21 cellular contexts compared by ENCODE assay signal in genomic region chr11:12170501-12170900, GRCh38.
DNase-seq lines count a peak whose midpoint lies in the region; ATAC-seq, FAIRE-seq and TF ChIP-seq lines count a peak whose summit lies in the region.
"Had no signal": no experiment of that assay in that cellular context is flagged by ENCODE, and none has a peak within 500 bp of the region (broad histone marks: within the 10 kb centered on the region; RNA-seq: fewer than 3 reads in every experiment).

No MANE protein-coding gene starts in this region.

- H3K4me2 ChIP-seq in trophoblast cell (ENCODE audit: low read length), result no peak overlapping the region
- no peak overlapping the region for H3K4me2 ChIP-seq in HepG2 (ENCODE audit: low read depth, low read length)
- H3K4me2 ChIP-seq in neural progenitor cell, result no peak overlapping the region
- H3K4me2 ChIP-seq: PC-9 had no signal

- peak overlapping the region; percentile 29 for H4K91ac ChIP-seq in trophoblast cell (ENCODE audit: low read depth, low read length)

- peaks cover 3% of the 10 kb centered on the region for H3K4me1 Mint-ChIP-seq in neural progenitor cell

- H3K9me3 ChIP-seq in heart right ventricle, result peaks cover 0 to 4% (median 0%) of the 10 kb centered on the region in 11 donors
- H3K9me3 ChIP-seq in colonic mucosa, result no peaks in the 10 kb centered on the region
- H3K9me3 ChIP-seq in trophoblast cell (ENCODE audit: insufficient read depth, low read depth, low read length), result peaks cover 1% of the 10 kb centered on the region
- H3K9me3 ChIP-seq in HepG2 (ENCODE audit: low read length), result no peaks in the 10 kb centered on the region
- H3K9me3 ChIP-seq in neural progenitor cell (ENCODE audit: low read depth), result no peaks in the 10 kb centered on the region
- H3K9me3 ChIP-seq: adrenal gland, upper lobe of left lung had no signal

- no peak overlapping the region for H3K27ac Mint-ChIP-seq in neural progenitor cell
- H3K27ac Mint-ChIP-seq: activated CD4-positive, alpha-beta memory T cell treated with anti-CD3 and anti-CD28 coated beads, Interleukin-2, amount 10 ng/mL, durations not matched to agents 7 days and 5 days had no signal

- H4K8ac ChIP-seq in trophoblast cell (ENCODE audit: low read depth, low read length), result no peak overlapping the region

- H3K27me3 ChIP-seq in heart right ventricle (no peaks in the 10 kb centered on the region), colonic mucosa (no peaks in the 10 kb centered on the region), trophoblast cell (ENCODE audit: insufficient read depth, low read length) (no peaks in the 10 kb centered on the region), HepG2 (ENCODE audit: control insufficient read depth in 1 of 2, insufficient read depth in 2 of 2, low read length in 2 of 2) (no peaks in the 10 kb centered on the region), neural progenitor cell (no peaks in the 10 kb centered on the region)
- H3K27me3 ChIP-seq: adrenal gland, upper lobe of left lung had no signal

- H3K27ac ChIP-seq in heart right ventricle (peak overlapping the region in 7 of 10 donors; percentile 31 to 71 (median 53)), colonic mucosa (peak overlapping the region; percentile 63), trophoblast cell (ENCODE audit: low read depth, low read length) (peak overlapping the region; percentile 37), HepG2 (ENCODE audit: extremely low read length, insufficient read depth, low read length) (no peak overlapping the region), neural progenitor cell (no peak overlapping the region)
- H3K27ac ChIP-seq: upper lobe of left lung had no signal

- H3K9ac ChIP-seq in colonic mucosa (ENCODE audit: low read depth in 2 of 2, low read length in 2 of 2) (peak overlapping the region in 1 of 2 donors; percentile 30), trophoblast cell (ENCODE audit: low read length) (no peak overlapping the region), HepG2 (ENCODE audit: insufficient read depth, low read depth, low read length) (no peak overlapping the region), neural progenitor cell (no peak overlapping the region)

- intact Hi-C loops in heart right ventricle (cut with DNase I) (no loop called here), Right ventricle myocardium superior (cut with DNase I) (no loop called here), colonic mucosa (cut with DNase I) (no loop called here), HepG2 (cut with micrococcal nuclease; ENCODE audit: unreplicated experiment) (no loop called here)

- no TSS peak for BruUV-seq in HepG2 (replicated peaks; lab: Mats Ljungman, UMichigan)

- ATAC-seq in heart right ventricle (no peak), Right ventricle myocardium superior (ENCODE audit: poor library complexity) (no peak), HepG2 (no peak), GM21528 (IDR thresholded peaks at IDR 0.05; ENCODE audit: low FRiP score, unreplicated experiment) (no peak)

- peaks cover 34% of the 10 kb centered on the region for H3K79me1 ChIP-seq in trophoblast cell (ENCODE audit: low read length)

- H2BK12ac ChIP-seq in trophoblast cell (ENCODE audit: low read length), result peak overlapping the region; percentile 68

- no peak overlapping the region for H2BK5ac ChIP-seq in trophoblast cell (ENCODE audit: low read depth, low read length, poor library complexity)

- no peak overlapping the region for H2BK120ac ChIP-seq in trophoblast cell (ENCODE audit: insufficient read depth, low read length, poor library complexity)

- H3K4me3 ChIP-seq in heart right ventricle, result no peak overlapping the region
- no peak overlapping the region for H3K4me3 ChIP-seq in colonic mucosa
- H3K4me3 ChIP-seq in trophoblast cell (ENCODE audit: low read depth, low read length), result no peak overlapping the region
- H3K4me3 ChIP-seq in HepG2 (replicated peaks in 1 of 3; ENCODE audit: insufficient read depth in 1 of 3, low read depth in 2 of 3, low read length in 3 of 3), result no peak overlapping the region
- no peak overlapping the region for H3K4me3 ChIP-seq in neural progenitor cell
- H3K4me3 ChIP-seq: adrenal gland, PC-9, upper lobe of left lung had no signal

- peaks cover 3% of the 10 kb centered on the region for H3K79me2 ChIP-seq in trophoblast cell (ENCODE audit: control insufficient read depth, insufficient read depth, low read length, poor library complexity)
- H3K79me2 ChIP-seq in HepG2 (ENCODE audit: insufficient read depth, low read length), result no peaks in the 10 kb centered on the region
- no peaks in the 10 kb centered on the region for H3K79me2 ChIP-seq in neural progenitor cell (ENCODE audit: low read depth)

- H3K36me3 ChIP-seq in heart right ventricle (peaks cover 0 to 1% (median 0%) of the 10 kb centered on the region in 9 donors), colonic mucosa (no peaks in the 10 kb centered on the region), trophoblast cell (ENCODE audit: control insufficient read depth in 1 of 2, insufficient read depth in 2 of 2, low read length in 2 of 2) (peaks cover 3 to 5% of the 10 kb centered on the region in 2 experiments), HepG2 (replicated peaks in 1 of 2; ENCODE audit: control insufficient read depth in 1 of 2, insufficient read depth in 2 of 2, low read length in 2 of 2) (no peaks in the 10 kb centered on the region), neural progenitor cell (no peaks in the 10 kb centered on the region)
- H3K36me3 ChIP-seq: adrenal gland had no signal

- no peak overlapping the region for H3K4ac ChIP-seq in trophoblast cell (ENCODE audit: low read depth, low read length)

- H3K4me1 ChIP-seq in heart right ventricle, result peaks cover 11 to 77% (median 56%) of the 10 kb centered on the region in 9 donors
- H3K4me1 ChIP-seq in colonic mucosa, result peaks cover 18% of the 10 kb centered on the region
- H3K4me1 ChIP-seq in trophoblast cell (ENCODE audit: control insufficient read depth in 1 of 2, insufficient read depth in 2 of 2, low read length in 2 of 2), result peaks cover 13 to 22% of the 10 kb centered on the region in 2 experiments
- peaks cover 19% of the 10 kb centered on the region for H3K4me1 ChIP-seq in HepG2 (ENCODE audit: insufficient read depth, low read length)
- H3K4me1 ChIP-seq in neural progenitor cell, result no peaks in the 10 kb centered on the region
- H3K4me1 ChIP-seq: adrenal gland had no signal

- DNase-seq in heart right ventricle, result no peak
- DNase-seq in Right ventricle myocardium superior, result no peak
- DNase-seq in colonic mucosa, result no peak
- DNase-seq in trophoblast cell, result no peak
- DNase-seq in HepG2 (ENCODE audit: low spot score), result no peak
- DNase-seq in neural progenitor cell (ENCODE audit: low spot score), result no peak
- no peak for DNase-seq in NCI-H2107 (lab: John Stamatoyannopoulos, UW)
- DNase-seq: activated CD4-positive, alpha-beta memory T cell treated with anti-CD3 and anti-CD28 coated beads, Interleukin-2, amount 10 ng/mL, durations not matched to agents 7 days and 5 days; cortex of kidney; islet precursor cell; midbrain; NCI-H1092 treated with DMSO at 0.1 percent for 48 hours; NCI-H2171 treated with DMSO at 0.1 percent for 48 hours; NCI-H774; occipital lobe; PC-9; stimulated activated CD4-positive, alpha-beta T cell treated with anti-CD3 and anti-CD28 coated beads, Interleukin-4, amount 100 ng/mL, for 4 hours; SW 1271; upper lobe of left lung had no signal

- POLR2A ChIA-PET in HepG2 (lab: Yijun Ruan, JAX), result no interaction called here

- H3K23ac ChIP-seq in trophoblast cell (ENCODE audit: low read length), result no peak overlapping the region

- H2AFZ ChIP-seq in trophoblast cell (ENCODE audit: insufficient read depth, low read length, poor library complexity) (no peak overlapping the region), HepG2 (ENCODE audit: low read length) (no peak overlapping the region), neural progenitor cell (replicated peaks) (no peak overlapping the region)
- H2AFZ ChIP-seq: PC-9 had no signal

- no peaks in the 10 kb centered on the region for H3K9me3 Mint-ChIP-seq in neural progenitor cell
- H3K9me3 Mint-ChIP-seq: activated CD4-positive, alpha-beta memory T cell treated with anti-CD3 and anti-CD28 coated beads, Interleukin-2, amount 10 ng/mL, durations not matched to agents 7 days and 5 days had no signal

- FAIRE-seq in HepG2 (lab: Jason Lieb, UNC), result no peak

- H4K20me1 ChIP-seq in HepG2 (ENCODE audit: insufficient read depth, low read length) (no peaks in the 10 kb centered on the region), neural progenitor cell (ENCODE audit: low read depth) (no peaks in the 10 kb centered on the region)

- TF ChIP-seq EP300 in HepG2 (IDR thresholded peaks at IDR 0.05; ENCODE audit: low read depth in 2 of 2, low read length in 2 of 2), result no peak
- no peak for TF ChIP-seq EP300 in HepG2 (CRISPR knock-in tag; IDR thresholded peaks at IDR 0.05; ENCODE audit: borderline replicate concordance)

- CTCF ChIA-PET in HepG2 (lab: Yijun Ruan, JAX; ENCODE audit: low intra/inter-chr PET ratio, low total read pairs), result no interaction called here

- peaks cover 5% of the 10 kb centered on the region for H3F3A ChIP-seq in neural progenitor cell (ENCODE audit: low read depth)

- peak overlapping the region; percentile 32 for H4K12ac ChIP-seq in trophoblast cell (ENCODE audit: low read depth, low read length)

- no peak for TF ChIP-seq RAD21 in HepG2 (CRISPR knock-in tag; IDR thresholded peaks at IDR 0.05)

- H3K18ac ChIP-seq in trophoblast cell (ENCODE audit: low read length), result peak overlapping the region; percentile 9

- no peak for TF ChIP-seq CTCF in heart right ventricle (IDR thresholded peaks at IDR 0.05)
- TF ChIP-seq CTCF in colonic mucosa (IDR thresholded peaks at IDR 0.05), result no peak
- TF ChIP-seq CTCF in HepG2 (CRISPR knock-in tag; IDR thresholded peaks at IDR 0.05), result no peak
- no peak for TF ChIP-seq CTCF in neural progenitor cell (IDR thresholded peaks at IDR 0.05)

- 69 to 75% methylated on average over 3 of the region's 3 CpGs for WGBS in heart right ventricle, 2 donors
- WGBS in trophoblast cell (ENCODE audit: extremely low coverage, insufficient coverage, insufficient read length), result no CpG with 5 or more reads among the region's 3 CpGs
- 100% methylated on average over 3 of the region's 3 CpGs for WGBS in HepG2 (ENCODE audit: low lambda C conversion rate)

- in situ Hi-C loops in HepG2 (cut with HindIII; ENCODE audit: extremely low pct_ligation_motif_present, low pct_unique_long_range_greater_than_20kb), result no loop called here

- H3K27me3 Mint-ChIP-seq in neural progenitor cell (ENCODE audit: insufficient read depth, low read depth), result peaks cover 12% of the 10 kb centered on the region
- H3K27me3 Mint-ChIP-seq: activated CD4-positive, alpha-beta memory T cell treated with anti-CD3 and anti-CD28 coated beads, Interleukin-2, amount 10 ng/mL, durations not matched to agents 7 days and 5 days had no signal

- H3K4me3 Mint-ChIP-seq in neural progenitor cell, result no peak overlapping the region
- H3K4me3 Mint-ChIP-seq: activated CD4-positive, alpha-beta memory T cell treated with anti-CD3 and anti-CD28 coated beads, Interleukin-2, amount 10 ng/mL, durations not matched to agents 7 days and 5 days had no signal

- no peak for TF ChIP-seq POLR2A in HepG2 (IDR thresholded peaks at IDR 0.05; ENCODE audit: insufficient read depth in 1 of 2, low read depth in 2 of 2, low read length in 2 of 2)

- peak overlapping the region; percentile 68 for H3K14ac ChIP-seq in trophoblast cell (ENCODE audit: low read length)

- peak overlapping the region; percentile 21 for H2AK5ac ChIP-seq in trophoblast cell (ENCODE audit: low read length)

- no peaks in the 10 kb centered on the region for H3K36me3 Mint-ChIP-seq in neural progenitor cell

TF ChIP-seq in HepG2, 621 proteins besides CTCF, POLR2A, EP300 and RAD21 (continues in another document):
- no peak for TF ChIP-seq ARNTL (CRISPR knock-in tag; IDR thresholded peaks at IDR 0.05)

Comparison
In these comparisons a context has a peak if more than half of its experiments do, and no peak if none do; other contexts are left out.
1. H3K27ac ChIP-seq: peak in heart right ventricle (7 of 10), colonic mucosa (single experiment) and trophoblast cell (single experiment); none in HepG2 (single experiment) and neural progenitor cell (single experiment).